22 cellular contexts compared by ENCODE assay signal in genomic region chr21:43815107-43815742, GRCh38. TPM values are rescaled to one million over a fixed set of nuclear protein-coding genes. Genes with fewer than 3 reads are reported as not detected.
A peak's percentile ranks its signal among the peaks of the same experiment; 100 is the strongest.
DNase-seq lines count a peak whose midpoint lies in the region; ATAC-seq and TF ChIP-seq lines count a peak whose summit lies in the region.
"Had no signal": no experiment of that assay in that cellular context is flagged by ENCODE, and none has a peak within 500 bp of the region (broad histone marks: within the 10 kb centered on the region; RNA-seq: fewer than 3 reads in every experiment).

No MANE protein-coding gene starts in this region.

- H3K79me2 ChIP-seq in OCI-LY3 (ENCODE audit: low read length) = no peaks in the 10 kb centered on the region

- H3K27ac ChIP-seq in OCI-LY3 (ENCODE audit: low read length) (no peak overlapping the region), iPS-20b (ENCODE audit: low read length) (no peak overlapping the region)
- H3K27ac ChIP-seq: BLaER1, GM23248, heart right ventricle, pancreas had no signal

- CTCF ChIA-PET in Caco-2 (lab: Charles Lee) = no interaction called here
- CTCF ChIA-PET in activated naive CD4-positive, alpha-beta T cell treated with anti-CD3 and anti-CD28 coated beads for 36 hours (lab: Charles Lee) = no interaction called here

- no peaks in the 10 kb centered on the region for H4K20me1 ChIP-seq in OCI-LY3 (ENCODE audit: insufficient read depth, low read length)

- no TSS peak for BruUV-seq in Caco-2 (replicated peaks; lab: Mats Ljungman, UMichigan)

- H2AFZ ChIP-seq in OCI-LY3 (ENCODE audit: low read depth, low read length) = no peak overlapping the region
- H2AFZ ChIP-seq: GM23248 had no signal

- in situ Hi-C loops in HAP-1 (cut with MboI; ENCODE audit: low sequenced_read_pairs) = no loop called here

- no peaks in the 10 kb centered on the region for H3K27me3 Mint-ChIP-seq in Caco-2 (ENCODE audit: insufficient read depth, unreplicated experiment)
- H3K27me3 Mint-ChIP-seq in activated T-cell treated with anti-CD3 and anti-CD28 coated beads, Interleukin-2, amount 50 U/mL, for 72 hours (ENCODE audit: low read depth) = peaks cover 6% of the 10 kb centered on the region
- H3K27me3 Mint-ChIP-seq in activated naive CD4-positive, alpha-beta T cell treated with anti-CD3 and anti-CD28 coated beads for 36 hours (ENCODE audit: low read depth) = no peaks in the 10 kb centered on the region

- H3K4me1 Mint-ChIP-seq in Caco-2 (ENCODE audit: low read depth, unreplicated experiment) = peaks cover 24% of the 10 kb centered on the region
- H3K4me1 Mint-ChIP-seq in activated T-cell treated with anti-CD3 and anti-CD28 coated beads, Interleukin-2, amount 50 U/mL, for 72 hours (ENCODE audit: low read depth) = peaks cover 12% of the 10 kb centered on the region
- peaks cover 7% of the 10 kb centered on the region for H3K4me1 Mint-ChIP-seq in activated naive CD4-positive, alpha-beta T cell treated with anti-CD3 and anti-CD28 coated beads for 36 hours (ENCODE audit: low read depth)

- H3K27me3 ChIP-seq in Caco-2 (replicated peaks; ENCODE audit: control insufficient read depth, insufficient read depth, low read length) (no peaks in the 10 kb centered on the region), H7 (ENCODE audit: control insufficient read depth, insufficient read depth, low read length) (no peaks in the 10 kb centered on the region), OCI-LY3 (ENCODE audit: low read depth, low read length) (0 out of 2 replicates have a peak, but pooled peaks cover 2% of the 10 kb centered on the region), iPS-20b (ENCODE audit: insufficient read depth, low read length) (no peaks in the 10 kb centered on the region), HAP-1 (ENCODE audit: low read depth) (no peaks in the 10 kb centered on the region)
- H3K27me3 ChIP-seq: BLaER1, heart right ventricle, pancreas, transverse colon had no signal

- POLR2A ChIA-PET in Caco-2 (lab: Charles Lee) = interaction anchor here (0.7 kb wide), 1 partner anchor 20 kb away, joined by 3 read pairs; no protein-coding TSS in a partner anchor

- intact Hi-C loops in Caco-2 (cut with micrococcal nuclease; ENCODE audit: unreplicated experiment) = no loop called here
- intact Hi-C loops in activated naive CD4-positive, alpha-beta T cell treated with anti-CD3 and anti-CD28 coated beads for 36 hours (cut with micrococcal nuclease) = no loop called here

- H3K36me3 ChIP-seq in Caco-2 (ENCODE audit: control insufficient read depth, insufficient read depth, low read length) (no peaks in the 10 kb centered on the region), H7 (replicated peaks; ENCODE audit: control insufficient read depth, insufficient read depth, low read length) (no peaks in the 10 kb centered on the region), OCI-LY3 (replicated peaks; ENCODE audit: low read depth, low read length) (no peaks in the 10 kb centered on the region), iPS-20b (ENCODE audit: insufficient read depth, low read depth, low read length) (no peaks in the 10 kb centered on the region), HAP-1 (replicated peaks) (no peaks in the 10 kb centered on the region)
- H3K36me3 ChIP-seq: heart right ventricle, pancreas, transverse colon had no signal

- H3K9ac ChIP-seq in OCI-LY3 (ENCODE audit: low read length) (no peak overlapping the region), iPS-20b (ENCODE audit: low read depth, low read length) (no peak overlapping the region)
- H3K9ac ChIP-seq: BLaER1, GM23248 had no signal

- DNase-seq in Caco-2 (peak in 1 of 2 experiments; percentile 50), H7 (peak; percentile 99), SIG-M5 (lab: John Stamatoyannopoulos, UW) (no peak), HAP-1 (ENCODE audit: low spot score in 2 of 2) (no peak)
- DNase-seq in activated T-cell treated with anti-CD3 and anti-CD28 coated beads, Interleukin-2, amount 50 U/mL, for 72 hours = no peak
- DNase-seq in activated naive CD4-positive, alpha-beta T cell treated with anti-CD3 and anti-CD28 coated beads for 36 hours = no peak
- DNase-seq: activated CD8-positive, alpha-beta memory T cell treated with anti-CD3 and anti-CD28 coated beads, Interleukin-2, amount 50 U/mL, for 4 hours; activated naive CD4-positive, alpha-beta T cell treated with anti-CD3 and anti-CD28 coated beads, Interleukin-2, amount 50 U/mL, for 16 hours; dermis blood vessel endothelial cell; GM23248; heart right ventricle; kidney glomerular epithelial cell; NCI-H1092 treated with DMSO at 0.1 percent for 48 hours; NCI-H524; transverse colon had no signal

- peak overlapping the region; percentile 12 for H3K27ac Mint-ChIP-seq in Caco-2 (ENCODE audit: unreplicated experiment)
- H3K27ac Mint-ChIP-seq in activated T-cell treated with anti-CD3 and anti-CD28 coated beads, Interleukin-2, amount 50 U/mL, for 72 hours = no peak overlapping the region
- no peak overlapping the region for H3K27ac Mint-ChIP-seq in activated naive CD4-positive, alpha-beta T cell treated with anti-CD3 and anti-CD28 coated beads for 36 hours
- H3K27ac Mint-ChIP-seq: brain; stimulated activated memory B cell treated with anti-CD40 and anti-IgM and Interleukin-4, amounts not matched to agents 10 μg/mL and 1 μg/mL and 100 μg/mL, for 72 hours had no signal

- peak overlapping the region; percentile 56 for H3K4me3 Mint-ChIP-seq in Caco-2 (ENCODE audit: unreplicated experiment)
- H3K4me3 Mint-ChIP-seq in activated T-cell treated with anti-CD3 and anti-CD28 coated beads, Interleukin-2, amount 50 U/mL, for 72 hours = no peak overlapping the region
- H3K4me3 Mint-ChIP-seq in activated naive CD4-positive, alpha-beta T cell treated with anti-CD3 and anti-CD28 coated beads for 36 hours = no peak overlapping the region
- H3K4me3 Mint-ChIP-seq: brain; stimulated activated memory B cell treated with anti-CD40 and anti-IgM and Interleukin-4, amounts not matched to agents 10 μg/mL and 1 μg/mL and 100 μg/mL, for 72 hours had no signal

- H3K9me3 ChIP-seq in Caco-2 (no peaks in the 10 kb centered on the region), OCI-LY3 (ENCODE audit: insufficient read depth, low read length) (peaks cover 6% of the 10 kb centered on the region; the same call in 1 of the 2 replicates), iPS-20b (ENCODE audit: insufficient read depth, low read depth, low read length) (no peaks in the 10 kb centered on the region), HAP-1 (no peaks in the 10 kb centered on the region)
- H3K9me3 ChIP-seq: pancreas, transverse colon had no signal

- TF ChIP-seq CTCF in Caco-2 (IDR thresholded peaks at IDR 0.05; ENCODE audit: insufficient read depth in 1 of 2, low read depth in 1 of 2, low read length in 1 of 2, severe bottlenecking in 1 of 2, unreplicated experiment in 1 of 2) = no peak
- no peak for TF ChIP-seq CTCF in OCI-LY3 (IDR thresholded peaks at IDR 0.05; ENCODE audit: low read depth, low read length)

- H3K36me3 Mint-ChIP-seq in Caco-2 (ENCODE audit: insufficient read depth, unreplicated experiment) = peaks cover 15% of the 10 kb centered on the region
- peaks cover 4 to 7% of the 10 kb centered on the region in 2 donors for H3K36me3 Mint-ChIP-seq in activated T-cell treated with anti-CD3 and anti-CD28 coated beads, Interleukin-2, amount 50 U/mL, for 72 hours (ENCODE audit: insufficient read depth in 2 of 2)
- peaks cover 5% of the 10 kb centered on the region for H3K36me3 Mint-ChIP-seq in activated naive CD4-positive, alpha-beta T cell treated with anti-CD3 and anti-CD28 coated beads for 36 hours (ENCODE audit: low read depth)

- H3K4me3 ChIP-seq in Caco-2 (ENCODE audit: low read depth, low read length) (no peak overlapping the region), H7 (ENCODE audit: insufficient read depth, low read depth, low read length) (peak overlapping the region; percentile 22; the same call in 1 of the 2 replicates), OCI-LY3 (ENCODE audit: low read length) (no peak overlapping the region), iPS-20b (ENCODE audit: low read length) (peak overlapping the region; percentile 50; the same call in 1 of the 2 replicates), HAP-1 (no peak overlapping the region)
- H3K4me3 ChIP-seq: BLaER1, GM23248, heart right ventricle, pancreas, skin epidermis, transverse colon had no signal

- H3K4me1 ChIP-seq in Caco-2 (peaks cover 12% of the 10 kb centered on the region), OCI-LY3 (ENCODE audit: low read length) (peaks cover 26% of the 10 kb centered on the region), iPS-20b (ENCODE audit: insufficient read depth, low read length) (peaks cover 3% of the 10 kb centered on the region; the same call in 1 of the 2 replicates), HAP-1 (peaks cover 2% of the 10 kb centered on the region; the same call in 1 of the 2 replicates)

- H3K9me3 Mint-ChIP-seq in Caco-2 (ENCODE audit: unreplicated experiment) = no peaks in the 10 kb centered on the region
- H3K9me3 Mint-ChIP-seq in activated T-cell treated with anti-CD3 and anti-CD28 coated beads, Interleukin-2, amount 50 U/mL, for 72 hours = peaks cover 5 to 6% of the 10 kb centered on the region in 2 donors
- H3K9me3 Mint-ChIP-seq in activated naive CD4-positive, alpha-beta T cell treated with anti-CD3 and anti-CD28 coated beads for 36 hours = peaks cover 6% of the 10 kb centered on the region

- H3K4me2 ChIP-seq in OCI-LY3 (ENCODE audit: low read length) = peak overlapping the region; percentile 28; the same call in 1 of the 2 replicates
- H3K4me2 ChIP-seq: BLaER1 had no signal

- no peak for ATAC-seq in activated T-cell treated with anti-CD3 and anti-CD28 coated beads, Interleukin-2, amount 50 U/mL, for 72 hours (replicated peaks in 1 of 2)
- ATAC-seq: heart right ventricle; stimulated activated memory B cell treated with anti-CD40 and anti-IgM and Interleukin-4, amounts not matched to agents 10 μg/mL and 1 μg/mL and 100 μg/mL, for 72 hours had no signal

RNA-seq across cellular contexts. Expression of gene RRP1, which starts 25.8 kb away (rescaled TPM):
- total RNA-seq in Caco-2 (2022) = 51.6 and 52.8 TPM in 2 replicates
- total RNA-seq in H7 (2014; rRNA removed; shearing (Covaris generic)) = 43.5 and 45.7 TPM in 2 replicates
- 10 to 100 TPM; 30.3 to 41.9 TPM for total RNA-seq in activated T-cell treated with anti-CD3 and anti-CD28 coated beads, Interleukin-2, amount 50 U/mL, for 72 hours
- 10 to 100 TPM; 33.6 to 35.5 TPM for total RNA-seq in activated naive CD4-positive, alpha-beta T cell treated with anti-CD3 and anti-CD28 coated beads for 36 hours

RNA-seq across cellular contexts. Expression of gene CSTB, which starts 39.1 kb away (rescaled TPM):
- 49.9 and 50.0 TPM in 2 replicates for total RNA-seq in Caco-2 (2022)
- 28.5 and 29.6 TPM in 2 replicates for total RNA-seq in H7 (2014; rRNA removed; shearing (Covaris generic))
- 10 to 100 TPM; 30.7 to 32.3 TPM for total RNA-seq in activated T-cell treated with anti-CD3 and anti-CD28 coated beads, Interleukin-2, amount 50 U/mL, for 72 hours
- 10 to 100 TPM; 22.8 to 23.0 TPM for total RNA-seq in activated naive CD4-positive, alpha-beta T cell treated with anti-CD3 and anti-CD28 coated beads for 36 hours

RNA-seq across cellular contexts. Expression of gene AGPAT3, which starts 49.8 kb away (rescaled TPM):
- total RNA-seq in Caco-2 (2022) = 61.8 and 65.5 TPM in 2 replicates
- total RNA-seq in H7 (2014; rRNA removed; shearing (Covaris generic)) = 9.2 and 11.4 TPM in 2 replicates
- 10 to 100 TPM; 86.1 to 87.1 TPM for total RNA-seq in activated T-cell treated with anti-CD3 and anti-CD28 coated beads, Interleukin-2, amount 50 U/mL, for 72 hours
- total RNA-seq in activated naive CD4-positive, alpha-beta T cell treated with anti-CD3 and anti-CD28 coated beads for 36 hours = 10 to 100 TPM; 57.9 to 64.1 TPM

Comparison
In these comparisons a context has a peak if more than half of its experiments do, and no peak if none do; other contexts are left out.
1. H3K4me3 ChIP-seq: peak in H7 (single experiment) and iPS-20b (single experiment); none in Caco-2 (single experiment), OCI-LY3 (single experiment) and HAP-1 (single experiment).